Comparison of ENCODE assay signal across 1 cellular context in the genomic region with DNA sequence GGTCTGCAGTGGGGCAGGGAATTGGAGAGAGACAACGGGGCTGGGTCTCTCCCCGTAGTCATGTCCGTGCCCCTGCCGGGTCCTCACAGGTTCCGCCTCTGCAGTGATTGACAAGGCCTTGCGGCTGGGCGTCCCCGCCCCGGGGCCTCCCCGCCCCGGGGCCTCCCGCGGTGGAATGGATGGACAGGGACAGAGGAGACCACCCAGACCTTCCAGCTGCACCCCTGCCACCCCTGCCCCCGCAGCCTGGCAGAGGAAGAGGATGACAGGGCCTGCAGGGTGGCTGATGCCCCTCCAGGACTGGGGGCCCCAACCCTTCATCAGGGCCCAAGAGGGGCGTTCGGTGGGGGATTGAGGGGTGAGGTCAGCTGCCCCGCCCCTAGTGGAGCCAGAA.
A peak's percentile ranks its signal among the peaks of the same experiment; 100 is the strongest.
TF ChIP-seq lines count a peak whose summit lies in the region.

No MANE protein-coding gene starts in this region.

TF ChIP-seq in K562, 482 proteins besides CTCF, POLR2A, EP300 and RAD21 (continued from another document):
- TF ChIP-seq HINFP (tag; conservative IDR thresholded peaks at IDR 0.05; ENCODE audit: low read depth) (0 out of 2 replicates have a peak, but pooled peaks have one; percentile 20), ATF2 (CRISPR knock-in tag; IDR thresholded peaks at IDR 0.05) (no peak), ZNF124 (CRISPR knock-in tag; IDR thresholded peaks at IDR 0.05) (no peak), MLX (CRISPR knock-in tag; conservative IDR thresholded peaks at IDR 0.05) (no peak), NR4A1 (CRISPR knock-in tag; IDR thresholded peaks at IDR 0.05) (no peak), NR4A1 (tag; IDR thresholded peaks at IDR 0.05) (no peak), ZZZ3 (IDR thresholded peaks at IDR 0.05) (no peak), ETV5 (CRISPR knock-in tag; IDR thresholded peaks at IDR 0.05; ENCODE audit: low read depth) (peak; percentile 1; the same call in 1 of the 2 replicates), ZNF12 (CRISPR knock-in tag; IDR thresholded peaks at IDR 0.05) (no peak), MEIS2 (IDR thresholded peaks at IDR 0.05; ENCODE audit: partially characterized antibody) (peak; percentile 27), CEBPZ (IDR thresholded peaks at IDR 0.05; ENCODE audit: borderline replicate concordance, low read depth, low read length) (no peak), ZBTB7A (IDR thresholded peaks at IDR 0.05; ENCODE audit: borderline replicate concordance, control insufficient read depth, low read depth, low read length) (0 out of 2 replicates have a peak, but pooled peaks have one; percentile 17), ZNF696 (CRISPR knock-in tag; conservative IDR thresholded peaks at IDR 0.05) (no peak), FOXK2 (conservative IDR thresholded peaks at IDR 0.05 in 1 of 2, IDR thresholded peaks at IDR 0.05 in 1 of 2; ENCODE audit: low read depth in 2 of 2) (peak in 1 of 2 experiments; percentile 48; a peak in 1 of 4 replicates), ZNF695 (CRISPR knock-in tag; IDR thresholded peaks at IDR 0.05) (no peak), CTBP1 (IDR thresholded peaks at IDR 0.05; ENCODE audit: borderline replicate concordance) (no peak), THRB (CRISPR knock-in tag; conservative IDR thresholded peaks at IDR 0.05) (no peak), TBL1XR1 (IDR thresholded peaks at IDR 0.05; ENCODE audit: low read length in 2 of 2) (no peak), SIX5 (IDR thresholded peaks at IDR 0.05; ENCODE audit: borderline replicate concordance in 1 of 2, insufficient read depth in 1 of 2, low read depth in 1 of 2, low read length in 2 of 2) (no peak), ZBTB33 (CRISPR knock-in tag; IDR thresholded peaks at IDR 0.05) (no peak)
- TF ChIP-seq, protein P1, sequence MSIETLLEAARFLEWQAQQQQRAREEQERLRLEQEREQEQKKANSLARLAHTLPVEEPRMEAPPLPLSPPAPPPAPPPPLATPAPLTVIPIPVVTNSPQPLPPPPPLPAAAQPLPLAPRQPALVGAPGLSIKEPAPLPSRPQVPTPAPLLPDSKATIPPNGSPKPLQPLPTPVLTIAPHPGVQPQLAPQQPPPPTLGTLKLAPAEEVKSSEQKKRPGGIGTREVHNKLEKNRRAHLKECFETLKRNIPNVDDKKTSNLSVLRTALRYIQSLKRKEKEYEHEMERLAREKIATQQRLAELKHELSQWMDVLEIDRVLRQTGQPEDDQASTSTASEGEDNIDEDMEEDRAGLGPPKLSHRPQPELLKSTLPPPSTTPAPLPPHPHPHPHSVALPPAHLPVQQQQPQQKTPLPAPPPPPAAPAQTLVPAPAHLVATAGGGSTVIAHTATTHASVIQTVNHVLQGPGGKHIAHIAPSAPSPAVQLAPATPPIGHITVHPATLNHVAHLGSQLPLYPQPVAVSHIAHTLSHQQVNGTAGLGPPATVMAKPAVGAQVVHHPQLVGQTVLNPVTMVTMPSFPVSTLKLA (conservative IDR thresholded peaks at IDR 0.05), result 0 out of 4 replicates have a peak, but pooled peaks of 1 of the 2 experiments have one; percentile 17
- TF ChIP-seq, protein P2, sequence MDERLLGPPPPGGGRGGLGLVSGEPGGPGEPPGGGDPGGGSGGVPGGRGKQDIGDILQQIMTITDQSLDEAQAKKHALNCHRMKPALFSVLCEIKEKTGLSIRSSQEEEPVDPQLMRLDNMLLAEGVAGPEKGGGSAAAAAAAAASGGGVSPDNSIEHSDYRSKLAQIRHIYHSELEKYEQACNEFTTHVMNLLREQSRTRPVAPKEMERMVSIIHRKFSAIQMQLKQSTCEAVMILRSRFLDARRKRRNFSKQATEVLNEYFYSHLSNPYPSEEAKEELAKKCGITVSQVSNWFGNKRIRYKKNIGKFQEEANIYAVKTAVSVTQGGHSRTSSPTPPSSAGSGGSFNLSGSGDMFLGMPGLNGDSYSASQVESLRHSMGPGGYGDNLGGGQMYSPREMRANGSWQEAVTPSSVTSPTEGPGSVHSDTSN (CRISPR knock-in tag; IDR thresholded peaks at IDR 0.05; ENCODE audit: low read depth), result peak; percentile 51
- TF ChIP-seq, protein P2 (tag; conservative IDR thresholded peaks at IDR 0.05; ENCODE audit: low read depth), result peak; percentile 71
- TF ChIP-seq, protein P3, sequence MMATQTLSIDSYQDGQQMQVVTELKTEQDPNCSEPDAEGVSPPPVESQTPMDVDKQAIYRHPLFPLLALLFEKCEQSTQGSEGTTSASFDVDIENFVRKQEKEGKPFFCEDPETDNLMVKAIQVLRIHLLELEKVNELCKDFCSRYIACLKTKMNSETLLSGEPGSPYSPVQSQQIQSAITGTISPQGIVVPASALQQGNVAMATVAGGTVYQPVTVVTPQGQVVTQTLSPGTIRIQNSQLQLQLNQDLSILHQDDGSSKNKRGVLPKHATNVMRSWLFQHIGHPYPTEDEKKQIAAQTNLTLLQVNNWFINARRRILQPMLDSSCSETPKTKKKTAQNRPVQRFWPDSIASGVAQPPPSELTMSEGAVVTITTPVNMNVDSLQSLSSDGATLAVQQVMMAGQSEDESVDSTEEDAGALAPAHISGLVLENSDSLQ (IDR thresholded peaks at IDR 0.05), result peak; percentile 95
